Comparison of ENCODE assay signal across 8 cellular contexts in the genomic region with DNA sequence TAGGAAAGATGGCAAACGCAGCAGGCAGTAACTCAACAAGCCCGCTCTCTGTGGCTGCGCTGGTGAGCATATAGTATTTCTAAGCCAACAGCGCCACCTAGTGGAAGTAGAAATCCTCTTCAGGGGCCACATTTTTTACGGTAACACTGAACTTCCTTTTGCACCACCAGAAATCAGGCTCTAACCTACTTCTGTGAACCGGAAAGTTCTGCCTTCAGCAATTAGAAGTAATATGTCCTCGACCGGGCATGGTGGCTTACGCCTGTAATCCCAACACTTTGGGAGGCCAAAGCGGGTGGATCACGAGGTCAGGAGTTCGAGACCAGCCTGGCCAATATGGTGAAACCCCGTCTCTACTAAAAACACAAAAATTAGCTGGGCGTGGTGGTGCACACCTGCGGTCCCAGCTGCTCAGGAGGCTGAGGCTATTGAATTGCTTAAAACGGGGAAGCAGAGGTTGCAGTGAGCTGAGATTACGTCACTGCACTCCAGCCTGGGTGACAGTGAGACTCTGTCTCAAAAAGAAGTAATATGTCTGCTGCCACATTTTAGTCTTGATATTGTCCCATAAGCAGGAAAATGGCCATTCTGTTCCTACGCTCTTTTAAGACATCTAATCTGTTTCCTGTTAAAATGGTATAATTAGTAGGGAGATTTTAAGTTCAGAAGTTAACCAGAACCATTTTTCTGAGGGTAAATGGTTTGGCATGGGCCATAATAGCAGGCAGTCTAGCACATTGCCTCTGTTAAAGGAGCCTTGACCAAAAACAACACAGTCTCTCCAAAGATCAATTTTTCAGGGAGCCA. TPM values are rescaled to one million over a fixed set of nuclear protein-coding genes. Genes with fewer than 3 reads are reported as not detected.
DNase-seq lines count a peak whose midpoint lies in the region; ATAC-seq lines count a peak whose summit lies in the region.

No MANE protein-coding gene starts in this region.

- DNase-seq in Daoy (ENCODE audit: low read depth) (peak; percentile 76), HCEC 1CT (peak; percentile 77), NCI-H1417 treated with DMSO at 0.1 percent for 48 hours (lab: John Stamatoyannopoulos, UW) (peak; percentile 54), amygdala (lab: John Stamatoyannopoulos, UW) (peak in 52 of 56 donors; percentile 4 to 88 (median 52)), hepatic stellate cell (ENCODE audit: low spot score) (peak; percentile 71), renal cortical epithelial cell (ENCODE audit: low read depth) (peak; percentile 69)

- peaks cover 19% of the 10 kb centered on the region for H3K4me1 Mint-ChIP-seq in T-helper 1 cell treated with Interleukin-12 subunit alpha and Interleukin-12 subunit beta and Interleukin-4 antibody, amounts not matched to agents 30 μg/mL and 1 μg/mL, for 36 hours (ENCODE audit: low read depth)

- peaks cover 22% of the 10 kb centered on the region for H3K27me3 Mint-ChIP-seq in T-helper 1 cell treated with Interleukin-12 subunit alpha and Interleukin-12 subunit beta and Interleukin-4 antibody, amounts not matched to agents 30 μg/mL and 1 μg/mL, for 36 hours (ENCODE audit: low read depth)

- no peaks in the 10 kb centered on the region for H3K36me3 Mint-ChIP-seq in T-helper 1 cell treated with Interleukin-12 subunit alpha and Interleukin-12 subunit beta and Interleukin-4 antibody, amounts not matched to agents 30 μg/mL and 1 μg/mL, for 36 hours (ENCODE audit: low read depth)

- peak overlapping the region; percentile 32 for H3K27ac Mint-ChIP-seq in T-helper 1 cell treated with Interleukin-12 subunit alpha and Interleukin-12 subunit beta and Interleukin-4 antibody, amounts not matched to agents 30 μg/mL and 1 μg/mL, for 36 hours

- H3K9me3 Mint-ChIP-seq in T-helper 1 cell treated with Interleukin-12 subunit alpha and Interleukin-12 subunit beta and Interleukin-4 antibody, amounts not matched to agents 30 μg/mL and 1 μg/mL, for 36 hours: no peaks in the 10 kb centered on the region

- ATAC-seq in GM18870 (IDR thresholded peaks at IDR 0.05; ENCODE audit: unreplicated experiment): no peak

- peak overlapping the region; percentile 43 for H3K4me3 Mint-ChIP-seq in T-helper 1 cell treated with Interleukin-12 subunit alpha and Interleukin-12 subunit beta and Interleukin-4 antibody, amounts not matched to agents 30 μg/mL and 1 μg/mL, for 36 hours

RNA-seq across cellular contexts. Expression of a gene that starts 26.7 kb away (rescaled TPM):
- not detected in 2 replicates for total RNA-seq in Daoy (2014; rRNA removed; shearing (Covaris generic))
- total RNA-seq in renal cortical epithelial cell: not detected in 2 replicates

RNA-seq across cellular contexts. Expression of a gene that starts 56.6 kb away (rescaled TPM):
- total RNA-seq in Daoy (2014; rRNA removed; shearing (Covaris generic)): not detected in 2 replicates
- not detected in 2 replicates for total RNA-seq in renal cortical epithelial cell
